In the genomic region with DNA sequence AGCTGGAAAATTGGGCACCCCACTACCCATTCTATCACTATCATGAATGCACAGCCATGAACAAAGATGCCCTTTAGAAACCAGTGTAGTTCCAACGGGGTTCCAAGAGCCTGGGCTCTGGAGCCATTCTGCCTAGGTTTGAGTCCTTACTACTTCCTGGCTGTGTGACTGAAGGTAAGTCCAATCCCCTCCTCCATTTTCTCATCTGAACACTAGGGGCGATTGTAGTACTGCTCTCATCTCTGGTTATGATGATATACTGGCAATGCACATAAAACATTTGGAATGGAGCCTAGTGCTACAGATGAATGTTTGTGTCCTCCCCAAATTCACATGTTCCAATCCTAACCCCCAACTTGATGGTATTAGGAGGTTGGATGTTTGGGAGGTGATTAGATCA, we compare ENCODE assay signal across 16 cellular contexts. TPM values are rescaled to one million over a fixed set of nuclear protein-coding genes. Genes with fewer than 3 reads are reported as not detected.
A peak's percentile ranks its signal among the peaks of the same experiment; 100 is the strongest.
DNase-seq lines count a peak whose midpoint lies in the region; ATAC-seq, FAIRE-seq and TF ChIP-seq lines count a peak whose summit lies in the region.
"Had no signal": no experiment of that assay in that cellular context is flagged by ENCODE, and none has a peak within 500 bp of the region (broad histone marks: within the 10 kb centered on the region; RNA-seq: fewer than 3 reads in every experiment).

No MANE protein-coding gene starts in this region.

- H3K4me3 Mint-ChIP-seq in T-helper 17 cell = no peak overlapping the region
- H3K4me3 Mint-ChIP-seq: activated naive CD4-positive, alpha-beta T cell treated with anti-CD3 and anti-CD28 coated beads, Interleukin-2, amount 50 U/mL, for 24 hours; T-helper 1 cell treated with Interleukin-12 subunit alpha and Interleukin-12 subunit beta and Interleukin-4 antibody, amounts not matched to agents 30 μg/mL and 1 μg/mL, for 36 hours had no signal

- peaks cover 4% of the 10 kb centered on the region for H3K4me1 Mint-ChIP-seq in T-helper 17 cell
- H3K4me1 Mint-ChIP-seq: activated naive CD4-positive, alpha-beta T cell treated with anti-CD3 and anti-CD28 coated beads, Interleukin-2, amount 50 U/mL, for 24 hours had no signal

- ATAC-seq in left ventricle myocardium superior (no peak), HG02588 (IDR thresholded peaks at IDR 0.05; ENCODE audit: unreplicated experiment) (no peak), T-helper 17 cell (no peak)

- no peaks in the 10 kb centered on the region for H3K27me3 ChIP-seq in cardiac muscle cell
- H3K27me3 ChIP-seq in WERI-Rb-1 (ENCODE audit: insufficient read depth, low read depth, severe bottlenecking) = no peaks in the 10 kb centered on the region

- no peak overlapping the region for H3K27ac Mint-ChIP-seq in T-helper 17 cell
- H3K27ac Mint-ChIP-seq: activated naive CD4-positive, alpha-beta T cell treated with anti-CD3 and anti-CD28 coated beads, Interleukin-2, amount 50 U/mL, for 24 hours; T-helper 1 cell treated with Interleukin-12 subunit alpha and Interleukin-12 subunit beta and Interleukin-4 antibody, amounts not matched to agents 30 μg/mL and 1 μg/mL, for 36 hours had no signal

- FAIRE-seq in HTR-8/SVneo (lab: Jason Lieb, UNC) = no peak
- FAIRE-seq: H54 had no signal

- DNase-seq in cardiac muscle cell (ENCODE audit: low read depth in 1 of 2, low spot score in 1 of 2) (no peak), left ventricle myocardium superior (no peak), HTR-8/SVneo (ENCODE audit: insufficient read length, low spot score) (peak; percentile 17), WERI-Rb-1 (no peak), NCI-H187 treated with DMSO at 0.1 percent for 48 hours (lab: John Stamatoyannopoulos, UW) (no peak), T-helper 17 cell (no peak)
- DNase-seq: activated T-cell treated with anti-CD3 and anti-CD28 coated beads for 4 hours, hippocampal formation, NCI-H1105 treated with DMSO at 0.1 percent for 48 hours, NCI-H446 treated with DMSO at 0.1 percent for 48 hours, retina had no signal

- peaks cover 2% of the 10 kb centered on the region for H3K36me3 Mint-ChIP-seq in T-helper 17 cell (ENCODE audit: low read depth)

- H3K27me3 Mint-ChIP-seq in T-helper 17 cell = peaks cover 29% of the 10 kb centered on the region
- H3K27me3 Mint-ChIP-seq: activated naive CD4-positive, alpha-beta T cell treated with anti-CD3 and anti-CD28 coated beads, Interleukin-2, amount 50 U/mL, for 24 hours had no signal

- H3K4me3 ChIP-seq in cardiac muscle cell = no peak overlapping the region
- H3K4me3 ChIP-seq in WERI-Rb-1 (ENCODE audit: low read depth, low read length) = no peak overlapping the region

- intact Hi-C loops in left ventricle myocardium superior (cut with micrococcal nuclease) = no loop called here

- H3K9me3 ChIP-seq in cardiac muscle cell (ENCODE audit: low read depth) (no peaks in the 10 kb centered on the region), WERI-Rb-1 (ENCODE audit: severe bottlenecking) (no peaks in the 10 kb centered on the region), T-helper 17 cell (ENCODE audit: control insufficient read depth, low read length, poor library complexity, severe bottlenecking) (no peaks in the 10 kb centered on the region)

- TF ChIP-seq CTCF in cardiac muscle cell (IDR thresholded peaks at IDR 0.05; ENCODE audit: low read depth, low read length) (peak; percentile 4), WERI-Rb-1 (IDR thresholded peaks at IDR 0.05; ENCODE audit: low read depth, low read length) (no peak)

- no peaks in the 10 kb centered on the region for H3K36me3 ChIP-seq in cardiac muscle cell
- H3K36me3 ChIP-seq in WERI-Rb-1 = peaks cover 31% of the 10 kb centered on the region

- no peaks in the 10 kb centered on the region for H3K4me1 ChIP-seq in cardiac muscle cell (ENCODE audit: low read depth)

- H3K27ac ChIP-seq in cardiac muscle cell (no peak overlapping the region), WERI-Rb-1 (peak overlapping the region; percentile 95)

RNA-seq across cellular contexts. Expression of gene CDH23, which starts 28.1 kb away (rescaled TPM):
- total RNA-seq in cardiac muscle cell (0.51 and 0.78 TPM in 2 replicates), left ventricle myocardium superior (5.4 TPM), T-helper 17 cell (1 to 10 TPM; 8.1 to 9.0 TPM)
- polyA plus RNA-seq in cardiac muscle cell = 0.05 and 1.2 TPM in 2 replicates
- total RNA-seq: RPMI7951 had no signal

RNA-seq across cellular contexts. Expression of gene SLC29A3, which starts 49.6 kb away (rescaled TPM):
- total RNA-seq in cardiac muscle cell = 2.5 and 3.5 TPM in 2 replicates
- 4.0 and 5.8 TPM in 2 replicates for polyA plus RNA-seq in cardiac muscle cell
- 2.0 TPM for total RNA-seq in left ventricle myocardium superior
- total RNA-seq in T-helper 17 cell = 1 to 10 TPM; 3.2 to 3.3 TPM
